7 cellular contexts compared by ENCODE assay signal in genomic region chr1:45872173-45872801, GRCh38.
DNase-seq lines count a peak whose midpoint lies in the region.
"Not testable (repeated sequence)": the region's sequence is repeated elsewhere in the genome, so short reads cannot be mapped to it uniquely, and the experiment has no call there.

No MANE protein-coding gene starts in this region.

- H4K91ac ChIP-seq in trophoblast cell (ENCODE audit: low read depth, low read length) = not testable (repeated sequence)

- H3K18ac ChIP-seq in trophoblast cell (ENCODE audit: low read length) = not testable (repeated sequence)

- not testable (repeated sequence) for H3K27ac ChIP-seq in trophoblast cell (ENCODE audit: low read depth, low read length)

- not testable (repeated sequence) for H2BK12ac ChIP-seq in trophoblast cell (ENCODE audit: low read length)

- H3K4me1 ChIP-seq in adipocyte (ENCODE audit: control insufficient read depth, insufficient read depth, low read length) = peaks cover 13% of the 10 kb centered on the region
- not testable (repeated sequence) for H3K4me1 ChIP-seq in trophoblast cell (ENCODE audit: control insufficient read depth in 1 of 2, insufficient read depth in 2 of 2, low read length in 2 of 2)

- H3K9ac ChIP-seq in adipocyte (ENCODE audit: low read length); trophoblast cell (ENCODE audit: low read length): not testable (repeated sequence)

- not testable (repeated sequence) for H3K79me1 ChIP-seq in trophoblast cell (ENCODE audit: low read length)

- not testable (repeated sequence) for H3K79me2 ChIP-seq in trophoblast cell (ENCODE audit: control insufficient read depth, insufficient read depth, low read length, poor library complexity)

- H4K12ac ChIP-seq in trophoblast cell (ENCODE audit: low read depth, low read length) = not testable (repeated sequence)

- not testable (repeated sequence) for H3K23ac ChIP-seq in trophoblast cell (ENCODE audit: low read length)

- not testable (repeated sequence) for H2BK120ac ChIP-seq in trophoblast cell (ENCODE audit: insufficient read depth, low read length, poor library complexity)

- H4K8ac ChIP-seq in trophoblast cell (ENCODE audit: low read depth, low read length) = not testable (repeated sequence)

- not testable (repeated sequence) for H2AK5ac ChIP-seq in trophoblast cell (ENCODE audit: low read length)

- H3K4ac ChIP-seq in trophoblast cell (ENCODE audit: low read depth, low read length) = not testable (repeated sequence)

- H3K9me3 ChIP-seq in adipocyte (ENCODE audit: control insufficient read depth, low read length); trophoblast cell (ENCODE audit: insufficient read depth, low read depth, low read length): not testable (repeated sequence)

- no CpG with 5 or more reads among the region's 14 CpGs for WGBS in trophoblast cell (ENCODE audit: extremely low coverage, insufficient coverage, insufficient read length)

- H3K4me3 ChIP-seq in adipocyte (ENCODE audit: low read length); trophoblast cell (ENCODE audit: low read depth, low read length): not testable (repeated sequence)

- not testable (repeated sequence) for H3K27me3 ChIP-seq in adipocyte (replicated peaks; ENCODE audit: control insufficient read depth, insufficient read depth, low read length); trophoblast cell (ENCODE audit: insufficient read depth, low read length)

- DNase-seq in Caki2 (ENCODE audit: low read depth) (peak; percentile 96), HK-2 (ENCODE audit: unreplicated experiment) (peak; percentile 58), NCI-H69 (lab: John Stamatoyannopoulos, UW) (peak; percentile 76), adipocyte (ENCODE audit: low read depth) (peak; percentile 56), fibroblast of gingiva (ENCODE audit: low read depth) (peak; percentile 12), kidney tubule cell (ENCODE audit: low spot score) (peak; percentile 92), trophoblast cell (peak; percentile 53 to 79)

- in situ Hi-C loops in Caki2 (cut with HindIII; ENCODE audit: low pct_unique_long_range_greater_than_20kb, low sequenced_read_pairs) = not testable (repeated sequence)

- H2BK5ac ChIP-seq in trophoblast cell (ENCODE audit: low read depth, low read length, poor library complexity) = not testable (repeated sequence)

- H3K4me2 ChIP-seq in trophoblast cell (ENCODE audit: low read length) = not testable (repeated sequence)

- H3K14ac ChIP-seq in trophoblast cell (ENCODE audit: low read length) = not testable (repeated sequence)

- not testable (repeated sequence) for H2AFZ ChIP-seq in trophoblast cell (ENCODE audit: insufficient read depth, low read length, poor library complexity)

- H3K36me3 ChIP-seq in adipocyte (ENCODE audit: control insufficient read depth, insufficient read depth, low read length, severe bottlenecking); trophoblast cell (ENCODE audit: control insufficient read depth in 1 of 2, insufficient read depth in 2 of 2, low read length in 2 of 2): not testable (repeated sequence)

Comparison
In these comparisons a context has a peak if more than half of its experiments do, and no peak if none do; other contexts are left out.
1. DNase-seq: peak in every context shown above with its lines; median percentile 96 in Caki2; 92 in kidney tubule cell; 76 in NCI-H69; 66 in trophoblast cell; 58 in HK-2; 56 in adipocyte; 12 in fibroblast of gingiva.